ENCODE assay signal across 8 cellular contexts in genomic region chr9:32378496-32378895, GRCh38. TPM values are rescaled to one million over a fixed set of nuclear protein-coding genes. Genes with fewer than 3 reads are reported as not detected.
A peak's percentile ranks its signal among the peaks of the same experiment; 100 is the strongest.
DNase-seq lines count a peak whose midpoint lies in the region; ATAC-seq and TF ChIP-seq lines count a peak whose summit lies in the region.

No MANE protein-coding gene starts in this region.

- CTCF ChIA-PET in activated CD4-positive, alpha-beta memory T cell treated with anti-CD3 and anti-CD28 coated beads for 36 hours (lab: Charles Lee) = interaction anchor here (0.6 to 7.4 kb wide), 48 partner anchors 9 to 697 kb away, joined by 3 to 502 read pairs (median 7); partner anchors contain the start of genes NDUFB6, RIGI, SMIM27 and TOPORS

- H3K36me3 Mint-ChIP-seq in activated CD4-positive, alpha-beta memory T cell treated with anti-CD3 and anti-CD28 coated beads for 36 hours = no peaks in the 10 kb centered on the region
- H3K36me3 Mint-ChIP-seq in osteocyte (ENCODE audit: unreplicated experiment) = no peaks in the 10 kb centered on the region

- DNase-seq in NK-92 treated with Interleukin-12 subunit alpha and Interleukin-12 subunit beta, amount 100 ng/mL, for 24 hours (lab: John Stamatoyannopoulos, UW) = peak; percentile 1
- DNase-seq in NK-92 (lab: John Stamatoyannopoulos, UW; ENCODE audit: unreplicated experiment) (no peak), NCI-H446 treated with DMSO at 0.1 percent for 48 hours (lab: John Stamatoyannopoulos, UW) (peak; percentile 61), foreskin keratinocyte (peak; percentile 29 to 52), osteocyte (ENCODE audit: extremely low spot score, unreplicated experiment) (no peak)
- DNase-seq in activated CD4-positive, alpha-beta memory T cell treated with anti-CD3 and anti-CD28 coated beads for 36 hours = peak; percentile 29

- H3K4me1 Mint-ChIP-seq in activated CD4-positive, alpha-beta memory T cell treated with anti-CD3 and anti-CD28 coated beads for 36 hours (ENCODE audit: low read depth) = peaks cover 10% of the 10 kb centered on the region
- peaks cover 7% of the 10 kb centered on the region for H3K4me1 Mint-ChIP-seq in osteocyte (ENCODE audit: unreplicated experiment)

- peak overlapping the region; percentile 31 for H3K4me3 Mint-ChIP-seq in activated CD4-positive, alpha-beta memory T cell treated with anti-CD3 and anti-CD28 coated beads for 36 hours
- peak overlapping the region; percentile 53 for H3K4me3 Mint-ChIP-seq in osteocyte (ENCODE audit: unreplicated experiment)

- TF ChIP-seq CTCF in foreskin keratinocyte (conservative IDR thresholded peaks at IDR 0.05) (peak; percentile 89), osteocyte (IDR thresholded peaks at IDR 0.05) (peak; percentile 91)

- no peaks in the 10 kb centered on the region for H3K9me3 Mint-ChIP-seq in activated CD4-positive, alpha-beta memory T cell treated with anti-CD3 and anti-CD28 coated beads for 36 hours
- H3K9me3 Mint-ChIP-seq in osteocyte (ENCODE audit: unreplicated experiment) = no peaks in the 10 kb centered on the region

- ATAC-seq in GM19467 (IDR thresholded peaks at IDR 0.05; ENCODE audit: unreplicated experiment) (peak; percentile 68), HG03460 (IDR thresholded peaks at IDR 0.05; ENCODE audit: unreplicated experiment) (peak; percentile 85), foreskin keratinocyte (peak; percentile 84)

- H3K27ac ChIP-seq in foreskin keratinocyte = no peak overlapping the region

- POLR2A ChIA-PET in activated CD4-positive, alpha-beta memory T cell treated with anti-CD3 and anti-CD28 coated beads for 36 hours (lab: Charles Lee) = interaction anchor here (1.0 to 3.0 kb wide), 2 partner anchors 194 to 201 kb away, joined by 6 to 20 read pairs; partner anchors contain the start of gene NDUFB6

- peaks cover 25% of the 10 kb centered on the region for H3K27me3 ChIP-seq in foreskin keratinocyte

- H3K27me3 Mint-ChIP-seq in activated CD4-positive, alpha-beta memory T cell treated with anti-CD3 and anti-CD28 coated beads for 36 hours = peaks cover 5% of the 10 kb centered on the region
- H3K27me3 Mint-ChIP-seq in osteocyte (ENCODE audit: unreplicated experiment) = peaks cover 18% of the 10 kb centered on the region

- no peaks in the 10 kb centered on the region for H3K4me1 ChIP-seq in foreskin keratinocyte

- intact Hi-C loops in activated CD4-positive, alpha-beta memory T cell treated with anti-CD3 and anti-CD28 coated beads for 36 hours (cut with micrococcal nuclease) = loop anchor here (10.0 kb wide), 1 partner anchor 326 kb away; no protein-coding TSS in a partner anchor

- no peak overlapping the region for H3K27ac Mint-ChIP-seq in activated CD4-positive, alpha-beta memory T cell treated with anti-CD3 and anti-CD28 coated beads for 36 hours
- H3K27ac Mint-ChIP-seq in osteocyte (ENCODE audit: unreplicated experiment) = no peak overlapping the region

RNA-seq across cellular contexts. Expression of gene ACO1, which starts 5.9 kb away (rescaled TPM):
- 10 to 100 TPM; 13.1 to 13.7 TPM for total RNA-seq in activated CD4-positive, alpha-beta memory T cell treated with anti-CD3 and anti-CD28 coated beads for 36 hours
- 26.8 and 29.2 TPM in 2 replicates for total RNA-seq in foreskin keratinocyte
- 12.2 and 16.6 TPM in 2 replicates for polyA plus RNA-seq in foreskin keratinocyte
- total RNA-seq in osteocyte = 41.0 and 42.0 TPM in 2 replicates

Comparison
In these comparisons a context has a peak if more than half of its experiments do, and no peak if none do; other contexts are left out.
1. DNase-seq: peak in NK-92 treated with Interleukin-12 subunit alpha and Interleukin-12 subunit beta, amount 100 ng/mL, for 24 hours (single experiment), NCI-H446 treated with DMSO at 0.1 percent for 48 hours (single experiment), activated CD4-positive, alpha-beta memory T cell treated with anti-CD3 and anti-CD28 coated beads for 36 hours (single experiment) and foreskin keratinocyte (2 of 2); none in NK-92 (single experiment) and osteocyte (single experiment).
2. Peak in every context shown above with its lines, with median percentiles within 50 percentile points of each other: ATAC-seq.